Comparison of ENCODE assay signal across 22 cellular contexts in the genomic region with DNA sequence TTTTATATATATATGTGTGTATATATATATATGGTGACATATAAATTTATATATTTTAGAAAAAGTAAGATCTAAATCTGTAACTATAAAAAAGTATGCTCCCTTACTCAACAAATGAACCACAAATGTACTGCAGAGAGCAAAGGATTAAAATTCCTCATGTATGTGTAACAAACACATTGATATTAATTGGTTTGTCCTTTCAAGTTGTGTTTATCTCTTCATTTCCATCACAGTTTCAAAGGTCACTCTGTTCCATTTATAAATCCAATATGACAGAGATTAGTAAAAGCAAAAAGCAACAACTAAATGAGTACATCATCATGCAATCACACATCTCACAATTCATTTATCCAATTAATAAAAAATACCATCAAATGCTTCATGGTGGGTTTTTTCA.
DNase-seq lines count a peak whose midpoint lies in the region; ATAC-seq and TF ChIP-seq lines count a peak whose summit lies in the region.
"Had no signal": no experiment of that assay in that cellular context is flagged by ENCODE, and none has a peak within 500 bp of the region (broad histone marks: within the 10 kb centered on the region; RNA-seq: fewer than 3 reads in every experiment).

No MANE protein-coding gene starts in this region.

- no peak for ATAC-seq in HG03139 (IDR thresholded peaks at IDR 0.05; ENCODE audit: unreplicated experiment)
- ATAC-seq: HepG2 had no signal

- no peaks in the 10 kb centered on the region for H3K36me3 Mint-ChIP-seq in glutamatergic neuron (ENCODE audit: unreplicated experiment)
- no peaks in the 10 kb centered on the region for H3K36me3 Mint-ChIP-seq in T-helper 2 cell treated with Interferon-gamma antibody and Interleukin-4, amounts not matched to agents 5 μg/mL and 100 μg/mL, for 36 hours (ENCODE audit: low read depth)
- no peaks in the 10 kb centered on the region for H3K36me3 Mint-ChIP-seq in activated CD4-positive, alpha-beta memory T cell treated with anti-CD3 and anti-CD28 coated beads, Interleukin-2, amount 10 ng/mL, durations not matched to agents 7 days and 5 days (ENCODE audit: low read depth)
- H3K36me3 Mint-ChIP-seq: CD4-positive, CD25-positive, alpha-beta regulatory T cell; CD8-positive, alpha-beta memory T cell; IgD-negative memory B cell had no signal

- intact Hi-C loops in posterior cingulate gyrus (cut with DNase I), result no loop called here

- CTCF ChIA-PET in activated CD4-positive, alpha-beta memory T cell treated with anti-CD3 and anti-CD28 coated beads, Interleukin-2, amount 10 ng/mL, durations not matched to agents 7 days and 5 days (lab: Charles Lee), result no interaction called here

- H3K4me1 Mint-ChIP-seq in glutamatergic neuron (ENCODE audit: low read depth, unreplicated experiment), result peaks cover 36% of the 10 kb centered on the region
- H3K4me1 Mint-ChIP-seq in T-helper 2 cell treated with Interferon-gamma antibody and Interleukin-4, amounts not matched to agents 5 μg/mL and 100 μg/mL, for 36 hours (ENCODE audit: low read depth), result no peaks in the 10 kb centered on the region
- no peaks in the 10 kb centered on the region for H3K4me1 Mint-ChIP-seq in activated CD4-positive, alpha-beta memory T cell treated with anti-CD3 and anti-CD28 coated beads, Interleukin-2, amount 10 ng/mL, durations not matched to agents 7 days and 5 days
- H3K4me1 Mint-ChIP-seq: CD4-positive, CD25-positive, alpha-beta regulatory T cell; CD8-positive, alpha-beta memory T cell; IgD-negative memory B cell had no signal

- peaks cover 2% of the 10 kb centered on the region for H3K27me3 Mint-ChIP-seq in glutamatergic neuron (ENCODE audit: unreplicated experiment)
- no peaks in the 10 kb centered on the region for H3K27me3 Mint-ChIP-seq in T-helper 2 cell treated with Interferon-gamma antibody and Interleukin-4, amounts not matched to agents 5 μg/mL and 100 μg/mL, for 36 hours (ENCODE audit: low read depth)
- no peaks in the 10 kb centered on the region for H3K27me3 Mint-ChIP-seq in activated CD4-positive, alpha-beta memory T cell treated with anti-CD3 and anti-CD28 coated beads, Interleukin-2, amount 10 ng/mL, durations not matched to agents 7 days and 5 days
- H3K27me3 Mint-ChIP-seq: CD4-positive, CD25-positive, alpha-beta regulatory T cell; CD8-positive, alpha-beta memory T cell; IgD-negative memory B cell had no signal

- no peak overlapping the region for H3K4me3 Mint-ChIP-seq in glutamatergic neuron (ENCODE audit: unreplicated experiment)
- no peak overlapping the region for H3K4me3 Mint-ChIP-seq in T-helper 2 cell treated with Interferon-gamma antibody and Interleukin-4, amounts not matched to agents 5 μg/mL and 100 μg/mL, for 36 hours
- H3K4me3 Mint-ChIP-seq in activated CD4-positive, alpha-beta memory T cell treated with anti-CD3 and anti-CD28 coated beads, Interleukin-2, amount 10 ng/mL, durations not matched to agents 7 days and 5 days, result no peak overlapping the region
- H3K4me3 Mint-ChIP-seq: CD4-positive, CD25-positive, alpha-beta regulatory T cell; CD8-positive, alpha-beta memory T cell; IgD-negative memory B cell had no signal

- H3K4me3 ChIP-seq in retinal pigment epithelial cell (ENCODE audit: low read length), result no peak overlapping the region
- H3K4me3 ChIP-seq: GM23248, HAP-1 had no signal

- H3K9me3 Mint-ChIP-seq in glutamatergic neuron (ENCODE audit: unreplicated experiment), result peaks cover 13% of the 10 kb centered on the region
- no peaks in the 10 kb centered on the region for H3K9me3 Mint-ChIP-seq in T-helper 2 cell treated with Interferon-gamma antibody and Interleukin-4, amounts not matched to agents 5 μg/mL and 100 μg/mL, for 36 hours
- no peaks in the 10 kb centered on the region for H3K9me3 Mint-ChIP-seq in activated CD4-positive, alpha-beta memory T cell treated with anti-CD3 and anti-CD28 coated beads, Interleukin-2, amount 10 ng/mL, durations not matched to agents 7 days and 5 days

- POLR2A ChIA-PET in activated CD4-positive, alpha-beta memory T cell treated with anti-CD3 and anti-CD28 coated beads, Interleukin-2, amount 10 ng/mL, durations not matched to agents 7 days and 5 days (lab: Charles Lee), result no interaction called here

- no peak for TF ChIP-seq CTCF in glutamatergic neuron (IDR thresholded peaks at IDR 0.05; ENCODE audit: partially characterized antibody, unreplicated experiment)
- no peak for TF ChIP-seq CTCF in retinal pigment epithelial cell (conservative IDR thresholded peaks at IDR 0.05; ENCODE audit: low read depth, low read length)

- H3K27ac Mint-ChIP-seq in glutamatergic neuron (ENCODE audit: unreplicated experiment), result peak overlapping the region; percentile 56
- no peak overlapping the region for H3K27ac Mint-ChIP-seq in T-helper 2 cell treated with Interferon-gamma antibody and Interleukin-4, amounts not matched to agents 5 μg/mL and 100 μg/mL, for 36 hours
- H3K27ac Mint-ChIP-seq in activated CD4-positive, alpha-beta memory T cell treated with anti-CD3 and anti-CD28 coated beads, Interleukin-2, amount 10 ng/mL, durations not matched to agents 7 days and 5 days, result no peak overlapping the region
- H3K27ac Mint-ChIP-seq: CD4-positive, CD25-positive, alpha-beta regulatory T cell; CD8-positive, alpha-beta memory T cell; IgD-negative memory B cell had no signal

- peak; percentile 7 for DNase-seq in HCEC 1CT
- DNase-seq in amniotic epithelial cell (ENCODE audit: low read depth), result peak; percentile 78
- no peak for DNase-seq in glutamatergic neuron
- DNase-seq in retinal pigment epithelial cell (ENCODE audit: low read depth), result peak; percentile 81
- no peak for DNase-seq in T-helper 2 cell treated with Interferon-gamma antibody and Interleukin-4, amounts not matched to agents 5 μg/mL and 100 μg/mL, for 36 hours (ENCODE audit: low spot score)
- DNase-seq in activated CD4-positive, alpha-beta memory T cell treated with anti-CD3 and anti-CD28 coated beads, Interleukin-2, amount 10 ng/mL, durations not matched to agents 7 days and 5 days, result no peak
- no peak for DNase-seq in posterior cingulate gyrus
- DNase-seq: ACHN; BE2C; C1 segment of cervical spinal cord; CD4-positive, CD25-positive, alpha-beta regulatory T cell; CD8-positive, alpha-beta memory T cell; COR-L47; DMS 273 treated with DMSO at 0.1 percent for 48 hours; DMS53; DND-41; EL; GM23248 had no signal

Comparison
In these comparisons a context has a peak if more than half of its experiments do, and no peak if none do; other contexts are left out.
1. DNase-seq: peak in HCEC 1CT (single experiment), amniotic epithelial cell (single experiment) and retinal pigment epithelial cell (single experiment); none in glutamatergic neuron (single experiment), T-helper 2 cell treated with Interferon-gamma antibody and Interleukin-4, amounts not matched to agents 5 μg/mL and 100 μg/mL, for 36 hours (single experiment), activated CD4-positive, alpha-beta memory T cell treated with anti-CD3 and anti-CD28 coated beads, Interleukin-2, amount 10 ng/mL, durations not matched to agents 7 days and 5 days (single experiment) and posterior cingulate gyrus (0 of 10).